In the genomic region with DNA sequence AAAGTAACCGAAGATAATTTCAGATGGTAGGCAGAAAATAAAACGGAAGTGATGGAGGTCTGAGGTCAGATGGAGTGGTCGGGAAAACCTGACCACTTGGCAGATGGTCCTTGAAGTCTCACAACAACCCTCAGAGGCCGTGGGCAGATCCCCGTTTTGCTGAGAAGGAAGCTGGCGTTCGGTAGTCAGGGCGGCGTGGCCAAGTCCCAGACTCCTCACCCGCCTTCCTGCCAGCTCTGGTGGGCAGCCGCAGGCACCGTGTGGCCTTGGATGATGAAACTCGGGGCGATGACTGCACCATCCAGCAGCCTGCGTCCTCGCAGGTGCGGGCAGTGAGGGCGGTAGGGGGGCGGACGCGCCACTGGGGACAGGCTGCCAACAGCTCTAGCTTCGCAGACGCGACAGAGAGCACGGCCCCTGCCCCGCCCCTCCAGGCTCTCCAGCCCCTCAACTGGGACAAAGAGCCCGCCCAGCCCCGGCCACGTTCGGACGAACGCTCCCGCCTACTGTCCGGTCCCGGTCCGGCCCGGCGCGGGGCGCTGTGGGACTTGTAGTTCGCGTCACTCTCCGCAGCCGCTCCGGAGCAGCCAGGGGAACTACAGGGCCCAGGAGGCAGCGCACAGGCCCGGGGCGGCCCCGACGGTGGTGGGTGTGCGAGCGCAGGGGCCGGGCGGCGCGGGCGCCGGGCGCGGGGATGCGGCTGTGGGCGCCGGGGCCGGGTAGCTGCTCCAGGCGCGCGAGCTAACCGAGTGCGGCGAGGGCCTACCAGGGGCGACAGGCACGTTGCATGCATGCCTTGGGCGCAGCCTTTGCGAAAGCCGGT, we compare ENCODE assay signal across 8 cellular contexts. TPM values are rescaled to one million over a fixed set of nuclear protein-coding genes. Genes with fewer than 3 reads are reported as not detected.
DNase-seq lines count a peak whose midpoint lies in the region; ATAC-seq and TF ChIP-seq lines count a peak whose summit lies in the region.

A gene with protein sequence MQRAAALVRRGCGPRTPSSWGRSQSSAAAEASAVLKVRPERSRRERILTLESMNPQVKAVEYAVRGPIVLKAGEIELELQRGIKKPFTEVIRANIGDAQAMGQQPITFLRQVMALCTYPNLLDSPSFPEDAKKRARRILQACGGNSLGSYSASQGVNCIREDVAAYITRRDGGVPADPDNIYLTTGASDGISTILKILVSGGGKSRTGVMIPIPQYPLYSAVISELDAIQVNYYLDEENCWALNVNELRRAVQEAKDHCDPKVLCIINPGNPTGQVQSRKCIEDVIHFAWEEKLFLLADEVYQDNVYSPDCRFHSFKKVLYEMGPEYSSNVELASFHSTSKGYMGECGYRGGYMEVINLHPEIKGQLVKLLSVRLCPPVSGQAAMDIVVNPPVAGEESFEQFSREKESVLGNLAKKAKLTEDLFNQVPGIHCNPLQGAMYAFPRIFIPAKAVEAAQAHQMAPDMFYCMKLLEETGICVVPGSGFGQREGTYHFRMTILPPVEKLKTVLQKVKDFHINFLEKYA (plus strand): TSS at position 673 of the 823 bp plus-strand sequence. CDS start 354 bp downstream, outside the sequence.

- no peaks in the 10 kb centered on the region for H3F3A ChIP-seq in SK-N-SH (replicated peaks; ENCODE audit: insufficient read depth)

- peaks cover 0 to 3% of the 10 kb centered on the region in 2 experiments for H3K36me3 ChIP-seq in SK-N-SH (replicated peaks in 1 of 2; ENCODE audit: control insufficient read depth in 1 of 2, insufficient read depth in 2 of 2, low read length in 1 of 2)

- peak within 1 kb of the TSS; percentile 96 for H2AFZ ChIP-seq in SK-N-SH (ENCODE audit: low read depth)

- H3K27ac ChIP-seq in SK-N-SH (ENCODE audit: low read depth in 2 of 2, low read length in 1 of 2) (peak within 1 kb of the TSS; percentile 58 to 90; a peak in 3 of 4 replicates), temporal lobe (ENCODE audit: low read depth, low read length) (peak within 1 kb of the TSS; percentile 86)

- no peaks in the 10 kb centered on the region for H3K9me3 Mint-ChIP-seq in HFFc6
- H3K9me3 Mint-ChIP-seq in activated naive CD8-positive, alpha-beta T cell (ENCODE audit: low read depth): no peaks in the 10 kb centered on the region

- no peak; a peak in 1 of 4 replicates for TF ChIP-seq EP300 in SK-N-SH (IDR thresholded peaks at IDR 0.05; ENCODE audit: borderline replicate concordance in 1 of 2, low read depth in 1 of 2, low read length in 1 of 2)

- peak; percentile 99 for ATAC-seq in omental fat pad (ENCODE audit: low FRiP score)

- TF ChIP-seq RAD21 in SK-N-SH (IDR thresholded peaks at IDR 0.05; ENCODE audit: low read length): no peak

- CTCF ChIA-PET in GM10248 (lab: Yijun Ruan, JAX) (interaction anchor here (0.6 to 7.1 kb wide), 9 partner anchors 20 to 260 kb away, joined by 3 to 66 read pairs (median 5); partner anchors contain the start of gene NETO2), SK-N-SH (lab: Yijun Ruan, JAX) (interaction anchor here (0.9 to 5.4 kb wide), 9 partner anchors 7 to 127 kb away, joined by 3 to 27 read pairs (median 4); no protein-coding TSS in a partner anchor)

- WGBS in SK-N-SH (ENCODE audit: low lambda C conversion rate): 2% methylated on average over 41 of the region's 75 CpGs

- H3K9me3 ChIP-seq in SK-N-SH: no peaks in the 10 kb centered on the region

- H3K27me3 Mint-ChIP-seq in HFFc6 (ENCODE audit: insufficient read depth): peaks cover 6% of the 10 kb centered on the region
- peaks cover 4% of the 10 kb centered on the region for H3K27me3 Mint-ChIP-seq in activated naive CD8-positive, alpha-beta T cell

- peaks cover 11 to 25% of the 10 kb centered on the region in 2 experiments; a peak in 2 of 4 replicates for H3K4me1 ChIP-seq in SK-N-SH (ENCODE audit: control insufficient read depth in 1 of 2, insufficient read depth in 2 of 2, low read depth in 1 of 2, low read length in 1 of 2)

- no peaks in the 10 kb centered on the region for H3K27me3 ChIP-seq in SK-N-SH (ENCODE audit: insufficient read depth)

- H3K4me3 ChIP-seq in NB4 (ENCODE audit: low read depth, low read length) (peak within 1 kb of the TSS; percentile 85), SK-N-SH (ENCODE audit: low read depth in 2 of 2, low read length in 1 of 2) (peak within 1 kb of the TSS; percentile 84 to 88)

- peaks cover 17% of the 10 kb centered on the region for H3K4me1 Mint-ChIP-seq in HFFc6 (ENCODE audit: low read depth)
- H3K4me1 Mint-ChIP-seq in activated naive CD8-positive, alpha-beta T cell (ENCODE audit: low read depth): peaks cover 10% of the 10 kb centered on the region

- no peak for TF ChIP-seq CTCF in GM10248 (IDR thresholded peaks at IDR 0.05; ENCODE audit: control extremely low read depth, extremely low read depth, low read depth, missing control alignments)
- peak; percentile 69 for TF ChIP-seq CTCF in HFFc6 (IDR thresholded peaks at IDR 0.05)
- TF ChIP-seq CTCF in NB4 (IDR thresholded peaks at IDR 0.05; ENCODE audit: low read depth, low read length): no peak
- no peak for TF ChIP-seq CTCF in SK-N-SH (IDR thresholded peaks at IDR 0.05)
- TF ChIP-seq CTCF in omental fat pad (IDR thresholded peaks at IDR 0.05): no peak

- DNase-seq in GM10248 (ENCODE audit: extremely low spot score): peak; percentile 92
- peak; percentile 92 for DNase-seq in HFFc6
- peak; percentile 99 for DNase-seq in NB4 (ENCODE audit: low read depth)
- DNase-seq in SK-N-SH: peak; percentile 94
- DNase-seq in glomerular visceral epithelial cell (ENCODE audit: extremely low spot score): peak; percentile 96
- DNase-seq in omental fat pad (ENCODE audit: low spot score): peak; percentile 85

- H3K4me2 ChIP-seq in SK-N-SH: peak within 1 kb of the TSS; percentile 94

- peak within 1 kb of the TSS; percentile 86 for H3K4me3 Mint-ChIP-seq in HFFc6
- H3K4me3 Mint-ChIP-seq in activated naive CD8-positive, alpha-beta T cell: peak within 1 kb of the TSS; percentile 91

- peak; percentile 42 for TF ChIP-seq POLR2A in NB4 (IDR thresholded peaks at IDR 0.05; ENCODE audit: extremely low read depth, insufficient read length)

- peak within 1 kb of the TSS; percentile 73 for H3K9ac ChIP-seq in SK-N-SH

- H3K27ac Mint-ChIP-seq in HFFc6: peak within 1 kb of the TSS; percentile 57
- peak within 1 kb of the TSS; percentile 84 for H3K27ac Mint-ChIP-seq in activated naive CD8-positive, alpha-beta T cell

- no peaks in the 10 kb centered on the region for H3K9me2 ChIP-seq in SK-N-SH

- H3K36me3 Mint-ChIP-seq in HFFc6 (ENCODE audit: low read depth): no peaks in the 10 kb centered on the region
- H3K36me3 Mint-ChIP-seq in activated naive CD8-positive, alpha-beta T cell: peaks cover 2% of the 10 kb centered on the region

- peaks cover 38% of the 10 kb centered on the region for H3K79me2 ChIP-seq in SK-N-SH (ENCODE audit: insufficient read depth)

- POLR2A ChIA-PET in GM10248 (lab: Yijun Ruan, JAX) (no interaction called here), SK-N-SH (lab: Yijun Ruan, JAX) (interaction anchor here (0.7 to 1.2 kb wide), 4 partner anchors 10 to 53 kb away, joined by 3 to 6 read pairs (median 4); partner anchors contain the start of gene C16orf87)

- H4K20me1 ChIP-seq in SK-N-SH (ENCODE audit: insufficient read depth): no peaks in the 10 kb centered on the region

TF ChIP-seq in SK-N-SH, 30 proteins besides CTCF, POLR2A, EP300 and RAD21 (continues in another document):
- TF ChIP-seq SIN3A (IDR thresholded peaks at IDR 0.05; ENCODE audit: borderline replicate concordance, low read depth, low read length) (peak; percentile 15; the same call in 1 of the 2 replicates), RCOR1 (IDR thresholded peaks at IDR 0.05; ENCODE audit: low read length) (no peak; the same call in 1 of the 2 replicates), JUND (IDR thresholded peaks at IDR 0.05) (no peak), TAF1 (IDR thresholded peaks at IDR 0.05; ENCODE audit: borderline replicate concordance, low read depth, low read length) (0 out of 2 replicates have a peak, but pooled peaks have one; percentile 35), GATA2 (CRISPR knock-in tag; IDR thresholded peaks at IDR 0.05) (no peak), POLR2AphosphoS5 (IDR thresholded peaks at IDR 0.05; ENCODE audit: low read depth, low read length) (peak; percentile 74; the same call in 1 of the 2 replicates), CHD2 (IDR thresholded peaks at IDR 0.05; ENCODE audit: low read length, partially characterized antibody) (peak; percentile 33), REST (IDR thresholded peaks at IDR 0.05; ENCODE audit: low read depth, low read length) (no peak), RFX5 (IDR thresholded peaks at IDR 0.05; ENCODE audit: low read length) (no peak)

RNA-seq across cellular contexts. Expression of the gene that starts here (rescaled TPM):
- 10 to 100 TPM; 11.5 to 17.4 (median 14.0) TPM for total RNA-seq in HFFc6 (2021; fragmentation: NEBNext Ultra II Directional; extraction: Animal tissue kit (Norgen Biotek cat#: 25700))
- polyA plus RNA-seq in SK-N-SH (2012; rRNA removed): 19.9 and 21.9 TPM in 2 replicates
- polyA plus RNA-seq in SK-N-SH (2012; cell fraction: cytosol; rRNA removed): 13.2 and 17.3 TPM in 2 replicates
- 27.2 and 28.5 TPM in 2 replicates for polyA plus RNA-seq in SK-N-SH (2012; cell fraction: nucleus; rRNA removed)
- total RNA-seq in omental fat pad: 100 to 1,000 TPM in 3 of 4 donors, 10 to 100 TPM in 1; 57.5 to 138 (median 105) TPM
- total RNA-seq in temporal lobe: 16.5 TPM

Comparison
In these comparisons a context has a peak if more than half of its experiments do, and no peak if none do; other contexts are left out.
1. Peak in every context shown above with its lines: DNase-seq, ATAC-seq, H3K4me3 ChIP-seq and H3K27ac ChIP-seq.